17 cellular contexts compared by ENCODE assay signal in genomic region chr1:168621356-168621755, GRCh38. TPM values are rescaled to one million over a fixed set of nuclear protein-coding genes. Genes with fewer than 3 reads are reported as not detected.
DNase-seq lines count a peak whose midpoint lies in the region; ATAC-seq and TF ChIP-seq lines count a peak whose summit lies in the region.
"Had no signal": no experiment of that assay in that cellular context is flagged by ENCODE, and none has a peak within 500 bp of the region (broad histone marks: within the 10 kb centered on the region; RNA-seq: fewer than 3 reads in every experiment).

No MANE protein-coding gene starts in this region.

- H3K4me3 ChIP-seq in AG10803 (ENCODE audit: low read length) (no peak overlapping the region), cardiac muscle cell (no peak overlapping the region), Peyer's patch (no peak overlapping the region)
- H3K4me3 ChIP-seq: PC-9, spleen, testis had no signal

- peaks cover 3% of the 10 kb centered on the region for H3K4me1 Mint-ChIP-seq in mesothelial cell of epicardium

- H3K27ac Mint-ChIP-seq in mesothelial cell of epicardium, result peak overlapping the region; percentile 26
- H3K27ac Mint-ChIP-seq: IgD-negative memory B cell had no signal

- TF ChIP-seq POLR2A in Peyer's patch (IDR thresholded peaks at IDR 0.05), result no peak

- DNase-seq in AG10803 (ENCODE audit: low read depth) (peak; percentile 79), cardiac muscle cell (ENCODE audit: low read depth in 1 of 2, low spot score in 1 of 2) (peak; percentile 36 to 60), mesothelial cell of epicardium (ENCODE audit: low spot score in 2 of 2, unreplicated experiment in 2 of 2) (no peak), Peyer's patch (no peak), superior temporal gyrus (ENCODE audit: extremely low spot score) (no peak)
- no peak for DNase-seq in stimulated activated naive CD4-positive, alpha-beta T cell (lab: John Stamatoyannopoulos, UW)
- DNase-seq: activated T-cell treated with anti-CD3 and anti-CD28 coated beads, Interleukin-2, amount 50 U/mL, for 4 hours; dermis blood vessel endothelial cell; NCI-H1105; NCI-H446; spleen; testis had no signal

- H3K9me3 ChIP-seq in cardiac muscle cell (ENCODE audit: low read depth), result no peaks in the 10 kb centered on the region
- H3K9me3 ChIP-seq in Peyer's patch, result no peaks in the 10 kb centered on the region
- H3K9me3 ChIP-seq: spleen, testis had no signal

- H3K27ac ChIP-seq in cardiac muscle cell, result peak overlapping the region; percentile 11
- H3K27ac ChIP-seq in Peyer's patch, result no peak overlapping the region
- H3K27ac ChIP-seq: PC-9, spleen, testis had no signal

- TF ChIP-seq CTCF in AG10803 (conservative IDR thresholded peaks at IDR 0.05; ENCODE audit: low read length) (no peak), cardiac muscle cell (IDR thresholded peaks at IDR 0.05; ENCODE audit: low read depth, low read length) (no peak), mesothelial cell of epicardium (IDR thresholded peaks at IDR 0.05; ENCODE audit: unreplicated experiment) (no peak), Peyer's patch (IDR thresholded peaks at IDR 0.05) (no peak)

- H3K4me1 ChIP-seq in cardiac muscle cell (ENCODE audit: low read depth) (peaks cover 25% of the 10 kb centered on the region), Peyer's patch (no peaks in the 10 kb centered on the region)
- H3K4me1 ChIP-seq: spleen, testis had no signal

- no peaks in the 10 kb centered on the region for H3K27me3 Mint-ChIP-seq in mesothelial cell of epicardium (ENCODE audit: low read depth)

- no peaks in the 10 kb centered on the region for H3K9me3 Mint-ChIP-seq in mesothelial cell of epicardium
- H3K9me3 Mint-ChIP-seq: activated T-cell treated with anti-CD3 and anti-CD28 coated beads, Interleukin-2, amount 50 U/mL, for 4 hours had no signal

- H3K27me3 ChIP-seq in cardiac muscle cell, result no peaks in the 10 kb centered on the region
- no peaks in the 10 kb centered on the region for H3K27me3 ChIP-seq in Peyer's patch
- H3K27me3 ChIP-seq: testis had no signal

- no peak overlapping the region for H3K4me3 Mint-ChIP-seq in mesothelial cell of epicardium
- H3K4me3 Mint-ChIP-seq: activated T-cell treated with anti-CD3 and anti-CD28 coated beads, Interleukin-2, amount 50 U/mL, for 4 hours; IgD-negative memory B cell had no signal

- ATAC-seq in SK-N-SH treated with all-trans-retinoic acid at 6 μM for 48 hours (peak; percentile 88), HG02759 (IDR thresholded peaks at IDR 0.05; ENCODE audit: unreplicated experiment) (no peak)
- ATAC-seq: activated T-cell treated with anti-CD3 and anti-CD28 coated beads, Interleukin-2, amount 50 U/mL, for 4 hours had no signal

- H3K36me3 ChIP-seq in cardiac muscle cell (no peaks in the 10 kb centered on the region), Peyer's patch (no peaks in the 10 kb centered on the region)
- H3K36me3 ChIP-seq: spleen had no signal

- H3K36me3 Mint-ChIP-seq in mesothelial cell of epicardium, result no peaks in the 10 kb centered on the region
- H3K36me3 Mint-ChIP-seq: IgD-negative memory B cell had no signal

TF ChIP-seq in SK-N-SH treated with all-trans-retinoic acid at 6 μM for 48 hours, 23 proteins besides CTCF, POLR2A, EP300 and RAD21:
- TF ChIP-seq, protein P1, sequence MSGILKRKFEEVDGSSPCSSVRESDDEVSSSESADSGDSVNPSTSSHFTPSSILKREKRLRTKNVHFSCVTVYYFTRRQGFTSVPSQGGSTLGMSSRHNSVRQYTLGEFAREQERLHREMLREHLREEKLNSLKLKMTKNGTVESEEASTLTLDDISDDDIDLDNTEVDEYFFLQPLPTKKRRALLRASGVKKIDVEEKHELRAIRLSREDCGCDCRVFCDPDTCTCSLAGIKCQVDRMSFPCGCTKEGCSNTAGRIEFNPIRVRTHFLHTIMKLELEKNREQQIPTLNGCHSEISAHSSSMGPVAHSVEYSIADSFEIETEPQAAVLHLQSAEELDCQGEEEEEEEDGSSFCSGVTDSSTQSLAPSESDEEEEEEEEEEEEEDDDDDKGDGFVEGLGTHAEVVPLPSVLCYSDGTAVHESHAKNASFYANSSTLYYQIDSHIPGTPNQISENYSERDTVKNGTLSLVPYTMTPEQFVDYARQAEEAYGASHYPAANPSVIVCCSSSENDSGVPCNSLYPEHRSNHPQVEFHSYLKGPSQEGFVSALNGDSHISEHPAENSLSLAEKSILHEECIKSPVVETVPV (CRISPR knock-in tag; IDR thresholded peaks at IDR 0.05), result no peak
- TF ChIP-seq SNAI2 (CRISPR knock-in tag; IDR thresholded peaks at IDR 0.05), result no peak
- TF ChIP-seq CREB5 (CRISPR knock-in tag; IDR thresholded peaks at IDR 0.05; ENCODE audit: low read depth), result no peak
- TF ChIP-seq ZFP30 (CRISPR knock-in tag; IDR thresholded peaks at IDR 0.05), result no peak
- TF ChIP-seq ISL1 (CRISPR knock-in tag; IDR thresholded peaks at IDR 0.05), result no peak
- no peak for TF ChIP-seq TOX (CRISPR knock-in tag; IDR thresholded peaks at IDR 0.05; ENCODE audit: borderline replicate concordance)
- TF ChIP-seq ARNTL (CRISPR knock-in tag; IDR thresholded peaks at IDR 0.05; ENCODE audit: borderline replicate concordance, low read depth), result no peak
- no peak for TF ChIP-seq PPARA (CRISPR knock-in tag; IDR thresholded peaks at IDR 0.05; ENCODE audit: borderline replicate concordance)
- no peak for TF ChIP-seq POU6F1 (CRISPR knock-in tag; IDR thresholded peaks at IDR 0.05; ENCODE audit: borderline replicate concordance, low read depth)
- no peak for TF ChIP-seq ZFP3 (CRISPR knock-in tag; IDR thresholded peaks at IDR 0.05)
- no peak for TF ChIP-seq ESRRG (CRISPR knock-in tag; IDR thresholded peaks at IDR 0.05)
- no peak for TF ChIP-seq ZC3H10 (CRISPR knock-in tag; IDR thresholded peaks at IDR 0.05)
- TF ChIP-seq BACH2 (CRISPR knock-in tag; IDR thresholded peaks at IDR 0.05; ENCODE audit: borderline replicate concordance), result no peak
- TF ChIP-seq ZNF70 (CRISPR knock-in tag; IDR thresholded peaks at IDR 0.05), result no peak
- TF ChIP-seq GLIS3 (CRISPR knock-in tag; IDR thresholded peaks at IDR 0.05), result no peak
- TF ChIP-seq TSHZ2 (CRISPR knock-in tag; IDR thresholded peaks at IDR 0.05), result no peak
TF ChIP-seq in SK-N-SH treated with all-trans-retinoic acid at 6 μM for 48 hours: peak in this region for 0.

RNA-seq across cellular contexts. Expression of gene XCL1, which starts 45.0 kb away (rescaled TPM):
- total RNA-seq in cardiac muscle cell (0.53 and 0.54 TPM in 2 replicates), mesothelial cell of epicardium (0.16 to 0.23 TPM in 2 of 3 replicates, not detected in the other), Peyer's patch (not detected)
- 1.6 and 2.0 TPM in 2 replicates for polyA plus RNA-seq in cardiac muscle cell
- total RNA-seq: dermis blood vessel endothelial cell, PC-9, testis had no signal
- polyA plus RNA-seq: AG04450 had no signal

Comparison
In these comparisons a context has a peak if more than half of its experiments do, and no peak if none do; other contexts are left out.
1. DNase-seq: peak in AG10803 (single experiment) and cardiac muscle cell (2 of 2); none in mesothelial cell of epicardium (0 of 2), stimulated activated naive CD4-positive, alpha-beta T cell (0 of 6), Peyer's patch (0 of 3) and superior temporal gyrus (single experiment).